Comparison of ENCODE assay signal across 9 cellular contexts in genomic region chr19:40875526-40875951, GRCh38. TPM values are rescaled to one million over a fixed set of nuclear protein-coding genes. Genes with fewer than 3 reads are reported as not detected.
A peak's percentile ranks its signal among the peaks of the same experiment; 100 is the strongest.
DNase-seq lines count a peak whose midpoint lies in the region; ATAC-seq and TF ChIP-seq lines count a peak whose summit lies in the region.
"Not testable (repeated sequence)": the region's sequence is repeated elsewhere in the genome, so short reads cannot be mapped to it uniquely, and the experiment has no call there.
"Had no signal": no experiment of that assay in that cellular context is flagged by ENCODE, and none has a peak within 500 bp of the region (broad histone marks: within the 10 kb centered on the region; RNA-seq: fewer than 3 reads in every experiment).

No MANE protein-coding gene starts in this region.

- not testable (repeated sequence) for H3K4me1 ChIP-seq in body of pancreas; iPS DF 6.9 (ENCODE audit: control insufficient read depth, insufficient read depth, low read length); spleen

- H3K27me3 ChIP-seq in body of pancreas; iPS DF 6.9 (ENCODE audit: control insufficient read depth, insufficient read depth, low read length): not testable (repeated sequence)
- H3K27me3 ChIP-seq in spleen (replicated peaks in 1 of 7) = peaks cover 0 to 27% (median 0%) of the 10 kb centered on the region in 7 donors

- not testable (repeated sequence) for TF ChIP-seq CTCF in body of pancreas (IDR thresholded peaks at IDR 0.05); spleen (IDR thresholded peaks at IDR 0.05 in 8 of 11, conservative IDR thresholded peaks at IDR 0.05 in 3 of 11)

- H3K4me3 ChIP-seq in body of pancreas; iPS DF 6.9 (ENCODE audit: low read length): not testable (repeated sequence)
- H3K4me3 ChIP-seq in spleen = peak overlapping the region in 3 of 8 donors; percentile 19 to 60 (median 19)

- WGBS in body of pancreas, 2 donors = 2 to 3% methylated on average over 9 to 15 of the region's 23 CpGs
- no CpG with 5 or more reads among the region's 23 CpGs for WGBS in iPS DF 6.9 (ENCODE audit: insufficient coverage, insufficient read length)
- 1 to 7% (median 5%) methylated on average over 17 to 22 of the region's 23 CpGs for WGBS in spleen, 5 donors

- H3K9me3 ChIP-seq in body of pancreas; iPS DF 6.9 (ENCODE audit: control insufficient read depth, insufficient read depth, low read length); spleen: not testable (repeated sequence)

- TF ChIP-seq POLR2A in body of pancreas (IDR thresholded peaks at IDR 0.05); spleen (IDR thresholded peaks at IDR 0.05): not testable (repeated sequence)

- not testable (repeated sequence) for H3K36me3 ChIP-seq in body of pancreas (replicated peaks in 1 of 2; ENCODE audit: insufficient read depth in 1 of 2, low read depth in 2 of 2); iPS DF 6.9 (ENCODE audit: control insufficient read depth, insufficient read depth, low read length); spleen

- not testable (repeated sequence) for H3K27ac ChIP-seq in body of pancreas; iPS DF 6.9 (ENCODE audit: low read length)
- H3K27ac ChIP-seq in spleen = peak overlapping the region in 3 of 8 donors; percentile 64 to 66 (median 66)

- DNase-seq in DMS114 treated with DMSO at 0.1 percent for 48 hours (lab: John Stamatoyannopoulos, UW; ENCODE audit: unreplicated experiment) (peak; percentile 11), Kasumi-1 (lab: John Stamatoyannopoulos, UW) (peak; percentile 4 to 35), T-helper 2 cell (peak; percentile 65 to 86 (median 84)), body of pancreas (peak; percentile 73 to 83 (median 78)), iPS DF 6.9 (ENCODE audit: low read depth, low spot score) (peak; percentile 11), spleen (peak; percentile 96)
- peak; percentile 81 for DNase-seq in activated CD8-positive, alpha-beta memory T cell treated with anti-CD3 and anti-CD28 coated beads, Interleukin-2, amount 50 U/mL, for 4 hours
- peak; percentile 65 to 85 for DNase-seq in stimulated activated CD8-positive, alpha-beta memory T cell treated with anti-CD3 and anti-CD28 coated beads, Interleukin-7, amount 100 ng/mL, for 48 hours (ENCODE audit: extremely low read depth in 1 of 2, low read depth in 1 of 2)

- ATAC-seq in body of pancreas = peak; percentile 82

- intact Hi-C loops in body of pancreas (cut with DNase I); spleen (cut with DNase I; ENCODE audit: low total_unique reads): not testable (repeated sequence)

RNA-seq across cellular contexts. Expression of gene CYP2A7, which starts 6.5 kb away (rescaled TPM):
- total RNA-seq in body of pancreas = not detected
- not detected for total RNA-seq in spleen
- not detected for polyA plus RNA-seq in spleen
- total RNA-seq: temporal lobe had no signal

RNA-seq across cellular contexts. Expression of gene CYP2A6, which starts 25.3 kb away (rescaled TPM):
- total RNA-seq in body of pancreas (not detected), spleen (under 1 TPM in 1 of 7 donors, not detected in 6; 0.33 TPM)
- not detected for polyA plus RNA-seq in spleen
- total RNA-seq: temporal lobe had no signal

Comparison
In these comparisons a context has a peak if more than half of its experiments do, and no peak if none do; other contexts are left out.
1. DNase-seq: peak in every context shown above with its lines; median percentile 96 in spleen; 84 in T-helper 2 cell; 81 in activated CD8-positive, alpha-beta memory T cell treated with anti-CD3 and anti-CD28 coated beads, Interleukin-2, amount 50 U/mL, for 4 hours; 78 in body of pancreas; 75 in stimulated activated CD8-positive, alpha-beta memory T cell treated with anti-CD3 and anti-CD28 coated beads, Interleukin-7, amount 100 ng/mL, for 48 hours; 20 in Kasumi-1; 11 in DMS114 treated with DMSO at 0.1 percent for 48 hours; 11 in iPS DF 6.9.